In the genomic region with DNA sequence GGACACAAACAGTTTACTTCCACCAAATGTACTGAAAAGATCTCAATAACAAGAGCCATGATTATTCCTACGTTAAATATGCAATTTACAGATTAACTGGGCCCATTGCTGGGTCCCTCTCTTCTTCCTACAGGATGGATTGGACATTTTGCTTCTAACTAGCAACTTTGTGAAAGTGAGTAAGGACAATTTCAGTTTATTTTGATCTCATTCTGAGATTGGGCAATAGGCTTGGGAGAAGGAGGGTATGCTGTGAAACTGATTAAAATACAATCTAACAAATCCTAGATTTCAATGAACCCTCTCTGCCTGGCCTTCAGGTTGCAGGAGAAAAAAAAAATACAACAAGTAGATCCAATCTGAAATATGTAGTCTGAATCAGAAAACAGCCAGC, we compare ENCODE assay signal across 1 cellular context.
TF ChIP-seq lines count a peak whose summit lies in the region.

No MANE protein-coding gene starts in this region.

TF ChIP-seq in HepG2, 621 proteins besides CTCF, POLR2A, EP300 and RAD21 (continued from another document):
- TF ChIP-seq, protein P1, sequence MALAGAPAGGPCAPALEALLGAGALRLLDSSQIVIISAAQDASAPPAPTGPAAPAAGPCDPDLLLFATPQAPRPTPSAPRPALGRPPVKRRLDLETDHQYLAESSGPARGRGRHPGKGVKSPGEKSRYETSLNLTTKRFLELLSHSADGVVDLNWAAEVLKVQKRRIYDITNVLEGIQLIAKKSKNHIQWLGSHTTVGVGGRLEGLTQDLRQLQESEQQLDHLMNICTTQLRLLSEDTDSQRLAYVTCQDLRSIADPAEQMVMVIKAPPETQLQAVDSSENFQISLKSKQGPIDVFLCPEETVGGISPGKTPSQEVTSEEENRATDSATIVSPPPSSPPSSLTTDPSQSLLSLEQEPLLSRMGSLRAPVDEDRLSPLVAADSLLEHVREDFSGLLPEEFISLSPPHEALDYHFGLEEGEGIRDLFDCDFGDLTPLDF (CRISPR knock-in tag; IDR thresholded peaks at IDR 0.05): no peak
- TF ChIP-seq CSRNP2 (CRISPR knock-in tag; conservative IDR thresholded peaks at IDR 0.05; ENCODE audit: low read depth) (no peak), PCBP1 (IDR thresholded peaks at IDR 0.05; ENCODE audit: borderline replicate concordance, low read depth, low read length) (no peak)
